8 cellular contexts compared by ENCODE assay signal in genomic region chr18:286515-287310, GRCh38. TPM values are rescaled to one million over a fixed set of nuclear protein-coding genes. Genes with fewer than 3 reads are reported as not detected.
DNase-seq lines count a peak whose midpoint lies in the region; ATAC-seq, FAIRE-seq and TF ChIP-seq lines count a peak whose summit lies in the region.
"Had no signal": no experiment of that assay in that cellular context is flagged by ENCODE, and none has a peak within 500 bp of the region (broad histone marks: within the 10 kb centered on the region; RNA-seq: fewer than 3 reads in every experiment).

No MANE protein-coding gene starts in this region.

- no peak overlapping the region for H3K4me2 ChIP-seq in endothelial cell of umbilical vein (ENCODE audit: insufficient read depth, low read length)

- H3K79me2 ChIP-seq in endothelial cell of umbilical vein (ENCODE audit: control insufficient read depth, insufficient read depth, low read length), result no peaks in the 10 kb centered on the region

- CTCF ChIA-PET in endothelial cell of umbilical vein (lab: Charles Lee), result interaction anchor here (1.0 to 1.7 kb wide), 6 partner anchors 329 to 552 kb away, joined by 3 to 20 read pairs (median 5); no protein-coding TSS in a partner anchor

- 66% methylated on average over 8 of the region's 8 CpGs for WGBS in prostate gland

- ATAC-seq in HG02885 (IDR thresholded peaks at IDR 0.05; ENCODE audit: poor library complexity, unreplicated experiment), result no peak
- no peak for ATAC-seq in HG03520 (IDR thresholded peaks at IDR 0.05; ENCODE audit: unreplicated experiment)
- no peak for ATAC-seq in GM21786 (IDR thresholded peaks at IDR 0.05; ENCODE audit: unreplicated experiment)

- no peaks in the 10 kb centered on the region for H3K9me1 ChIP-seq in endothelial cell of umbilical vein (replicated peaks; ENCODE audit: control insufficient read depth, extremely low read depth, insufficient read depth, low read length)

- no TSS peak for BruUV-seq in endothelial cell of umbilical vein (replicated peaks; lab: Mats Ljungman, UMichigan)

- TF ChIP-seq CTCF in GM12864 (IDR thresholded peaks at IDR 0.05; ENCODE audit: low read depth, low read length, missing control alignments), result peak; percentile 2
- TF ChIP-seq CTCF in endothelial cell of umbilical vein (IDR thresholded peaks at IDR 0.05; ENCODE audit: extremely low read depth in 1 of 2, insufficient read depth in 1 of 2, low read depth in 1 of 2, low read length in 2 of 2), result peak; percentile 38 to 39
- peak in 3 of 4 experiments; percentile 39 to 76 (median 70) for TF ChIP-seq CTCF in prostate gland (IDR thresholded peaks at IDR 0.05)

- H3K9me3 ChIP-seq in endothelial cell of umbilical vein (replicated peaks; ENCODE audit: control insufficient read depth, insufficient read depth, low read length) (no peaks in the 10 kb centered on the region), prostate gland (no peaks in the 10 kb centered on the region)

- intact Hi-C loops in endothelial cell of umbilical vein (cut with micrococcal nuclease), result loop anchor here (1.0 to 5.0 kb wide), 5 partner anchors 36 to 551 kb away; no protein-coding TSS in a partner anchor
- intact Hi-C loops in prostate gland (cut with DNase I), result loop anchor here (2.0 to 10.0 kb wide), 2 partner anchors 330 to 548 kb away; no protein-coding TSS in a partner anchor

- peaks cover 0 to 3% of the 10 kb centered on the region in 2 experiments for H3K27me3 ChIP-seq in endothelial cell of umbilical vein (ENCODE audit: control insufficient read depth in 2 of 2, insufficient read depth in 2 of 2, low read length in 2 of 2)
- H3K27me3 ChIP-seq in prostate gland (replicated peaks; ENCODE audit: insufficient read depth), result no peaks in the 10 kb centered on the region

- H3K4me3 ChIP-seq in GM12864 (ENCODE audit: low read depth, low read length), result no peak overlapping the region
- no peak overlapping the region for H3K4me3 ChIP-seq in endothelial cell of umbilical vein (replicated peaks in 1 of 3; ENCODE audit: insufficient read depth in 1 of 3, low read depth in 1 of 3, low read length in 3 of 3)
- no peak overlapping the region for H3K4me3 ChIP-seq in prostate gland

- DNase-seq in GM12864 (ENCODE audit: low read depth) (no peak), NCI-H748 treated with DMSO at 0.1 percent for 48 hours (lab: John Stamatoyannopoulos, UW) (peak; percentile 8), endothelial cell of umbilical vein (ENCODE audit: low read depth, low spot score) (peak; percentile 67), prostate gland (ENCODE audit: low spot score) (no peak)
- DNase-seq: right cardiac atrium had no signal

- H3K27ac ChIP-seq in endothelial cell of umbilical vein (ENCODE audit: insufficient read depth, low read depth, low read length) (no peak overlapping the region), prostate gland (no peak overlapping the region)

- TF ChIP-seq POLR2A in endothelial cell of umbilical vein (IDR thresholded peaks at IDR 0.05; ENCODE audit: low read depth, low read length) (no peak), prostate gland (IDR thresholded peaks at IDR 0.05) (no peak)

- H4K20me1 ChIP-seq in endothelial cell of umbilical vein (replicated peaks; ENCODE audit: control insufficient read depth, extremely low read depth, insufficient read depth, low read length), result no peaks in the 10 kb centered on the region

- dilution Hi-C loops in endothelial cell of umbilical vein (cut with MboI; ENCODE audit: extremely low pct_ligation_motif_present, low sequenced_read_pairs), result no loop called here

- H3K36me3 ChIP-seq in endothelial cell of umbilical vein (ENCODE audit: control insufficient read depth in 2 of 2, extremely low read depth in 1 of 2, insufficient read depth in 2 of 2, low read length in 2 of 2) (no peaks in the 10 kb centered on the region), prostate gland (no peaks in the 10 kb centered on the region)

- POLR2A ChIA-PET in endothelial cell of umbilical vein (lab: Charles Lee), result no interaction called here

- peak; percentile 71 for FAIRE-seq in endothelial cell of umbilical vein (lab: Jason Lieb, UNC)

- H2AFZ ChIP-seq in endothelial cell of umbilical vein (ENCODE audit: low read depth, low read length), result no peak overlapping the region

- H3K4me1 ChIP-seq in endothelial cell of umbilical vein (ENCODE audit: control insufficient read depth, extremely low read depth, insufficient read depth, low read length), result no peaks in the 10 kb centered on the region
- H3K4me1 ChIP-seq in prostate gland (replicated peaks), result no peaks in the 10 kb centered on the region

- H3K9ac ChIP-seq in endothelial cell of umbilical vein (replicated peaks; ENCODE audit: extremely low read depth, insufficient read depth, low read length), result no peak overlapping the region

TF ChIP-seq in endothelial cell of umbilical vein, 7 proteins besides CTCF, POLR2A, EP300 and RAD21:
- TF ChIP-seq JUN (IDR thresholded peaks at IDR 0.05; ENCODE audit: borderline replicate concordance, insufficient read depth, insufficient read length, low read depth) (no peak), FOS (IDR thresholded peaks at IDR 0.05; ENCODE audit: borderline replicate concordance, insufficient read depth, low read length) (no peak), EZH2 (IDR thresholded peaks at IDR 0.05; ENCODE audit: borderline replicate concordance, low read depth, low read length, severe bottlenecking) (no peak), GATA2 (IDR thresholded peaks at IDR 0.05; ENCODE audit: insufficient read depth, insufficient read length, low read depth, low read length) (no peak), POLR2AphosphoS5 (IDR thresholded peaks at IDR 0.05; ENCODE audit: insufficient read depth, low read depth, low read length) (no peak), MAX (IDR thresholded peaks at IDR 0.05; ENCODE audit: insufficient read depth, insufficient read length) (no peak), MYC (IDR thresholded peaks at IDR 0.05; ENCODE audit: low read depth, low read length) (no peak)

RNA-seq across cellular contexts. Expression of gene THOC1, which starts 18.9 kb away (rescaled TPM):
- total RNA-seq in endothelial cell of umbilical vein (43.5 and 50.5 TPM in 2 replicates), prostate gland (10 to 100 TPM; 29.0 to 35.8 TPM)
- 8.8 and 12.0 TPM in 2 replicates for polyA plus RNA-seq in endothelial cell of umbilical vein
- 13.9 and 14.3 TPM in 2 replicates for polyA plus RNA-seq in endothelial cell of umbilical vein (2011; cell fraction: cytosol; rRNA removed)
- 90.8 and 133 TPM in 2 replicates for polyA plus RNA-seq in endothelial cell of umbilical vein (2011; cell fraction: nucleus; rRNA removed)
- 24.4 and 39.3 TPM in 2 replicates for polyA plus RNA-seq in endothelial cell of umbilical vein (2012)
- polyA minus RNA-seq in endothelial cell of umbilical vein, result 27.7 and 34.7 TPM in 2 replicates
- polyA minus RNA-seq in endothelial cell of umbilical vein (2011; cell fraction: cytosol; rRNA and poly(A)+ RNA removed), result 16.6 TPM
- polyA minus RNA-seq in endothelial cell of umbilical vein (2011; cell fraction: nucleus; rRNA and poly(A)+ RNA removed), result 86.4 and 117 TPM in 2 replicates

Comparison
In these comparisons a context has a peak if more than half of its experiments do, and no peak if none do; other contexts are left out.
1. DNase-seq: peak in NCI-H748 treated with DMSO at 0.1 percent for 48 hours (single experiment) and endothelial cell of umbilical vein (single experiment); none in GM12864 (single experiment) and prostate gland (single experiment).
2. CTCF ChIP-seq: peak in every context shown above with its lines; median percentile 70 in prostate gland; 38 in endothelial cell of umbilical vein; 2 in GM12864.